ENCODE assay signal across 22 cellular contexts in the genomic region with DNA sequence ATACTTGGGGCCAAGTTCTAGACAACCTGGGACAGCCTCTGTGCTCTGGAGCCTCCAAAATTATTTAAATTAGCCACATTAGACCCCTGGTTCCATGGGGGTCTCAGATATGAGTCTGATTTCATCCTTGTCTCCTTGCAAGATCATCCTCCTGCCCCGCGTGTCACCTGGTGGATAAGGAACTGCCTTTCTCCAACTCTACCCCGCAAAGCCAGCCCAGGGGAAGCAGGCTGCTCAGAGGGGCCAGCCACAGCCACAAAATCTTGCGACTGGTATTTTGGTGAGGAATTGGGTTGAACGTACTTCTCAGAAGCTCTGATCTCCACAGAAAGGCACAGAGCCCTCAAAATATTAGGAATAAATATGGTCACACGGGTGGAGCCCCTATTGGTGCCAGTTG.
"Had no signal": no experiment of that assay in that cellular context is flagged by ENCODE, and none has a peak within 500 bp of the region (broad histone marks: within the 10 kb centered on the region; RNA-seq: fewer than 3 reads in every experiment).

No MANE protein-coding gene starts in this region.

- H3K27ac ChIP-seq: coronary artery, dorsolateral prefrontal cortex, esophagus squamous epithelium, gastrocnemius medialis, heart right ventricle, left lung, lower lobe of right lung had no signal

- DNase-seq: dermis blood vessel endothelial cell; effector CD4-positive, alpha-beta T cell; effector memory CD4-positive, alpha-beta T cell; esophagus squamous epithelium; foreskin fibroblast; foreskin melanocyte; gastrocnemius medialis; glutamatergic neuron; heart right ventricle; hippocampal formation; left cardiac atrium; left lung; left ventricle myocardium superior; lower lobe of right lung; mesenchymal stem cell; midbrain had no signal

- H3K4me1 ChIP-seq: esophagus squamous epithelium, gastrocnemius medialis, heart right ventricle, left lung, lower lobe of right lung had no signal

- FAIRE-seq: colon, endothelial cell of umbilical vein, islet of Langerhans, keratinocyte had no signal

- ATAC-seq: gastrocnemius medialis, heart right ventricle, left cardiac atrium, left lung, left ventricle myocardium superior, lower lobe of right lung had no signal

- H3K4me3 ChIP-seq: coronary artery, dorsolateral prefrontal cortex, esophagus squamous epithelium, gastrocnemius medialis, heart right ventricle, left lung, lower lobe of right lung had no signal

- H3K27me3 ChIP-seq: dorsolateral prefrontal cortex had no signal

- H3K36me3 ChIP-seq: esophagus squamous epithelium, gastrocnemius medialis, heart right ventricle, left lung, lower lobe of right lung had no signal

- H3K9me3 ChIP-seq: esophagus squamous epithelium, gastrocnemius medialis, left lung, lower lobe of right lung had no signal
